20 cellular contexts compared by ENCODE assay signal in the genomic region with DNA sequence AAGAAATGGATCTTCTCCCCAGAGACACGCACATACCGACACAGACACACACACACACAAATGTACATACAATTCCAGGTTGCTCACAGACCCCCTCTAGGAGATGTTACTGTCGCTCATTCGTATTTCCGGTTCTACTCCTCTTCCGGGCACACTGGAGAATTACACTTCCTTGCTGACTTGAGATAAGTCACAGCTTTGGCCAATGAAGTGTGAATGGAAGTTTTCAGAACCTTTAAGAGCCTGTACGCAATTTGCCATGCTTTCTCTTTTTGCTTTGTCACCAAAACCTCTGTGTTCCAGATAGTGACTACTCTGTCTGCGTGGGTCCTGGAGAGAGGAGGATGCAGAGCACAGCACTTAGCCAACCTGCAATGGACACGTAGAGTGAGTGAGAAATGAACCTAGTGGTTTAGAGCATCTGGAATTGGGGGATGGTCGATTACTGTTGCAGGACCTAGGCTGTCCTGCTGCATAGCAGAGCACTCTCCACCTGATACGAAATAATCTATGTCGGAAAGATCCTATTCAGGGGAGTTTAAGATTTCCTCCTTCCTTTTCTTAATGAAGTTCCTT.
DNase-seq lines count a peak whose midpoint lies in the region; ATAC-seq, FAIRE-seq and TF ChIP-seq lines count a peak whose summit lies in the region.
"Had no signal": no experiment of that assay in that cellular context is flagged by ENCODE, and none has a peak within 500 bp of the region (broad histone marks: within the 10 kb centered on the region; RNA-seq: fewer than 3 reads in every experiment).

No MANE protein-coding gene starts in this region.

- DNase-seq in NCI-H69 (lab: John Stamatoyannopoulos, UW) (peak; percentile 11), K562 (ENCODE audit: extremely low read depth in 1 of 4, low spot score in 3 of 4) (peak in 1 of 4 experiments; percentile 2), Calu3 (no peak), HUDEP-2 (lab: John Stamatoyannopoulos, UW; ENCODE audit: unreplicated experiment in 76 of 76) (no peak)
- DNase-seq: Caco-2; CD4-positive, alpha-beta T cell; EL; GOT3; NCI-H1417 treated with DMSO at 0.1 percent for 48 hours; NCI-H1930; NCI-H774; PC-3 had no signal

- intact Hi-C loops in K562 (cut with micrococcal nuclease) (no loop called here), Calu3 (cut with micrococcal nuclease; ENCODE audit: unreplicated experiment) (no loop called here)

- no peak overlapping the region for H3K4me2 ChIP-seq in K562 (ENCODE audit: insufficient read depth, low read length)
- H3K4me2 ChIP-seq: KMS-11 had no signal

- in situ Hi-C loops in K562 (cut with MboI), result no loop called here

- TF ChIP-seq RAD21 in K562 (CRISPR knock-in tag; conservative IDR thresholded peaks at IDR 0.05 in 1 of 2, IDR thresholded peaks at IDR 0.05 in 1 of 2), result 0 out of 4 replicates have a peak, but pooled peaks of 1 of the 2 experiments have one; percentile 16

- BruUV-seq in K562 (replicated peaks; lab: Mats Ljungman, UMichigan), result no TSS peak
- BruUV-seq in Calu3 (replicated peaks; lab: Mats Ljungman, UMichigan), result no TSS peak

- no peak overlapping the region for H3K27ac ChIP-seq in K562 (ENCODE audit: extremely low read depth, low read depth, low read length)
- H3K27ac ChIP-seq: KMS-11, SJSA1 had no signal

- POLR2A ChIA-PET in K562 (lab: Yijun Ruan, JAX), result no interaction called here

- FAIRE-seq in K562 (lab: Jason Lieb, UNC), result no peak
- FAIRE-seq: A204.1, GM12878 had no signal

- H3K27me3 Mint-ChIP-seq in nephron (ENCODE audit: low read depth) (peaks cover 3% of the 10 kb centered on the region), Calu3 (ENCODE audit: unreplicated experiment) (no peaks in the 10 kb centered on the region)

- peak; percentile 61 for ATAC-seq in GM18858 (IDR thresholded peaks at IDR 0.05; ENCODE audit: unreplicated experiment)
- 0 out of 3 replicates have a peak, but pooled peaks have one; percentile 37 for ATAC-seq in K562
- ATAC-seq in HG03108 (IDR thresholded peaks at IDR 0.05; ENCODE audit: unreplicated experiment), result no peak
- ATAC-seq: GM12878, HCT116, PC-3 had no signal

- no peak for TF ChIP-seq POLR2A in K562 (conservative IDR thresholded peaks at IDR 0.05)

- CTCF ChIA-PET in K562 (lab: Yijun Ruan, JAX; ENCODE audit: low intra/inter-chr PET ratio), result no interaction called here
- CTCF ChIA-PET in Calu3 (lab: Charles Lee), result interaction anchor here (0.7 kb wide), 1 partner anchor 8 kb away, joined by 3 read pairs; no protein-coding TSS in a partner anchor

- no peak overlapping the region for H3K4me3 ChIP-seq in K562
- H3K4me3 ChIP-seq: GM12878, SJSA1 had no signal

- no peak overlapping the region for H3K9ac ChIP-seq in K562 (ENCODE audit: insufficient read depth in 1 of 2, low read depth in 2 of 2, low read length in 2 of 2)
- H3K9ac ChIP-seq: KMS-11 had no signal

- H3K9me1 ChIP-seq in K562 (ENCODE audit: control insufficient read depth, insufficient read depth, low read length), result no peaks in the 10 kb centered on the region

- H3K27ac Mint-ChIP-seq in nephron, result peak overlapping the region in 2 of 3 experiments; percentile 23 to 25
- no peak overlapping the region for H3K27ac Mint-ChIP-seq in Calu3 (ENCODE audit: unreplicated experiment)
- H3K27ac Mint-ChIP-seq: CD4-positive, alpha-beta T cell had no signal

- H3K79me2 ChIP-seq in K562 (ENCODE audit: control insufficient read depth, insufficient read depth, low read length), result no peaks in the 10 kb centered on the region

- no peaks in the 10 kb centered on the region for H3K36me3 ChIP-seq in K562 (ENCODE audit: control insufficient read depth, insufficient read depth, low read length)
- H3K36me3 ChIP-seq: SJSA1 had no signal

- TF ChIP-seq CTCF in K562 (IDR thresholded peaks at IDR 0.05 in 2 of 3, conservative IDR thresholded peaks at IDR 0.05 in 1 of 3; ENCODE audit: insufficient read depth in 2 of 3, low read depth in 1 of 3, low read length in 3 of 3) (0 out of 6 replicates have a peak, but pooled peaks of 2 of the 3 experiments have one; percentile 2 to 10), nephron (IDR thresholded peaks at IDR 0.05; ENCODE audit: unreplicated experiment in 3 of 3) (no peak), Calu3 (IDR thresholded peaks at IDR 0.05; ENCODE audit: unreplicated experiment) (no peak)

- H3K4me1 ChIP-seq in K562 (replicated peaks in 1 of 2; ENCODE audit: control insufficient read depth in 2 of 2, insufficient read depth in 2 of 2, low read length in 2 of 2), result no peaks in the 10 kb centered on the region
- H3K4me1 ChIP-seq: Caco-2, SJSA1 had no signal

- H3K4me3 Mint-ChIP-seq in nephron, result no peak overlapping the region
- no peak overlapping the region for H3K4me3 Mint-ChIP-seq in Calu3 (ENCODE audit: low read depth, unreplicated experiment)
- H3K4me3 Mint-ChIP-seq: CD4-positive, alpha-beta T cell had no signal

- H3K4me1 Mint-ChIP-seq in nephron (peaks cover 38% of the 10 kb centered on the region), Calu3 (ENCODE audit: low read depth, unreplicated experiment) (peaks cover 8% of the 10 kb centered on the region)

- under 1% methylated on average over 12 of the region's 12 CpGs for WGBS in K562 (ENCODE audit: insufficient coverage, low coverage, missing lambda C conversion rate)

- no peak for TF ChIP-seq EP300 in K562 (IDR thresholded peaks at IDR 0.05; ENCODE audit: low read length)

- H2AFZ ChIP-seq in K562 (ENCODE audit: low read depth, low read length), result no peak overlapping the region

- no peaks in the 10 kb centered on the region for H4K20me1 ChIP-seq in K562 (replicated peaks; ENCODE audit: control insufficient read depth, insufficient read depth, low read length)

- H3K36me3 Mint-ChIP-seq in nephron (ENCODE audit: low read depth) (no peaks in the 10 kb centered on the region), Calu3 (ENCODE audit: insufficient read depth, unreplicated experiment) (no peaks in the 10 kb centered on the region)

- no peaks in the 10 kb centered on the region for H3K27me3 ChIP-seq in K562 (ENCODE audit: control insufficient read depth in 2 of 2, insufficient read depth in 2 of 2, low read length in 2 of 2)
- H3K27me3 ChIP-seq: SJSA1 had no signal

- no peaks in the 10 kb centered on the region for H3K9me3 ChIP-seq in K562 (replicated peaks; ENCODE audit: control insufficient read depth, insufficient read depth, low read depth, low read length)
- H3K9me3 ChIP-seq: Caco-2, SJSA1 had no signal

- no peaks in the 10 kb centered on the region for H3K9me3 Mint-ChIP-seq in nephron
- no peaks in the 10 kb centered on the region for H3K9me3 Mint-ChIP-seq in Calu3 (ENCODE audit: low read depth, unreplicated experiment)
- H3K9me3 Mint-ChIP-seq: CD4-positive, alpha-beta T cell had no signal

TF ChIP-seq in K562, 482 proteins besides CTCF, POLR2A, EP300 and RAD21 (continues in another document):
- TF ChIP-seq ZNF134 (CRISPR knock-in tag; conservative IDR thresholded peaks at IDR 0.05), result no peak
- peak; percentile 39; the same call in 1 of the 2 replicates for TF ChIP-seq ELF1 (tag; IDR thresholded peaks at IDR 0.05)
- TF ChIP-seq IFI16 (CRISPR knock-in tag; IDR thresholded peaks at IDR 0.05), result no peak
- no peak for TF ChIP-seq ATF1 (CRISPR knock-in tag; IDR thresholded peaks at IDR 0.05)
- 0 out of 2 replicates have a peak, but pooled peaks have one; percentile 37 for TF ChIP-seq ATF1 (tag; IDR thresholded peaks at IDR 0.05)
- TF ChIP-seq GABPA (tag; conservative IDR thresholded peaks at IDR 0.05; ENCODE audit: low read depth), result peak; percentile 94

Comparison
In these comparisons a context has a peak if more than half of its experiments do, and no peak if none do; other contexts are left out.
1. CTCF ChIP-seq: peak in K562 (2 of 3); none in nephron (0 of 3) and Calu3 (single experiment).